ENCODE assay signal across 31 cellular contexts in the genomic region with DNA sequence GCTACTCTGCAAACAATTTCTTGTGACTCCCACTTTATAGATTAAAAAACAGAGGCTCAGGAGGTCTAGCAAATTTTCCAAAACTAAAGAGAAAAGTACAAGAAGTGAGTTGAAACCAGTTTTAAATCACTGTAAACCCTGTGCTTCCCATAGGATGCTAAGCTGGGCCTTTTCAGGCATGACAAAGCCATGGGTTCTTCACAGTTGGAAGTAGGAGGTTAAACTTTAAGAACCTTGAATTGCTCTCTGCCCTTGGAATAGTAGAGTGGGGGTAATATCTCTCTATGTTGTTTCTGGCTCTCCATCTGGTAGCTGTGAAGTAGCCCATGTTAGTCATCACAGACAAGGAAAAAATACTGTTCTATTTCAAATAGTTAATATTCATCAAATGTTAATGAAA.
"Had no signal": no experiment of that assay in that cellular context is flagged by ENCODE, and none has a peak within 500 bp of the region (broad histone marks: within the 10 kb centered on the region; RNA-seq: fewer than 3 reads in every experiment).

No MANE protein-coding gene starts in this region.

- H3K9me3 Mint-ChIP-seq: activated CD4-positive, alpha-beta memory T cell treated with anti-CD3 and anti-CD28 coated beads for 36 hours; activated naive CD4-positive, alpha-beta T cell treated with anti-CD3 and anti-CD28 coated beads, Interleukin-2, amount 10 ng/mL, durations not matched to agents 7 days and 5 days; brain had no signal

- ATAC-seq: activated CD4-positive, alpha-beta T cell treated with anti-CD3 and anti-CD28 coated beads for 36 hours; activated CD8-positive, alpha-beta memory T cell treated with anti-CD3 and anti-CD28 coated beads, Interleukin-2, amount 10 ng/mL, durations not matched to agents 7 days and 5 days; activated CD8-positive, alpha-beta T cell treated with anti-CD3 and anti-CD28 coated beads, Interleukin-2, amount 10 ng/mL, durations not matched to agents 7 days and 5 days; activated naive CD4-positive, alpha-beta T cell treated with anti-CD3 and anti-CD28 coated beads, Interleukin-2, amount 50 U/mL, for 72 hours; esophagus mucosa; T-helper 17 cell had no signal

- H3K27me3 Mint-ChIP-seq: activated CD4-positive, alpha-beta memory T cell treated with anti-CD3 and anti-CD28 coated beads for 36 hours; activated CD4-positive, alpha-beta T cell treated with anti-CD3 and anti-CD28 coated beads for 36 hours; activated CD4-positive, alpha-beta T cell treated with anti-CD3 and anti-CD28 coated beads, Interleukin-2, amount 10 ng/mL, durations not matched to agents 24 days and 14 days; activated CD8-positive, alpha-beta memory T cell treated with anti-CD3 and anti-CD28 coated beads, Interleukin-2, amount 10 ng/mL, durations not matched to agents 7 days and 5 days; activated naive CD4-positive, alpha-beta T cell treated with anti-CD3 and anti-CD28 coated beads, Interleukin-2, amount 10 ng/mL, durations not matched to agents 7 days and 5 days; activated naive CD8-positive, alpha-beta T cell treated with anti-CD3 and anti-CD28 coated beads, Interleukin-2, amount 10 ng/mL, durations not matched to agents 7 days and 5 days; brain; T-helper 17 cell had no signal

- H3K4me1 ChIP-seq: ascending aorta, breast epithelium, colonic mucosa had no signal

- H3K4me3 Mint-ChIP-seq: activated CD4-positive, alpha-beta memory T cell treated with anti-CD3 and anti-CD28 coated beads for 36 hours; activated CD4-positive, alpha-beta T cell treated with anti-CD3 and anti-CD28 coated beads for 36 hours; activated CD4-positive, alpha-beta T cell treated with anti-CD3 and anti-CD28 coated beads, Interleukin-2, amount 10 ng/mL, durations not matched to agents 24 days and 14 days; activated CD8-positive, alpha-beta memory T cell treated with anti-CD3 and anti-CD28 coated beads, Interleukin-2, amount 10 ng/mL, durations not matched to agents 7 days and 5 days; activated CD8-positive, alpha-beta T cell treated with anti-CD3 and anti-CD28 coated beads, Interleukin-2, amount 10 ng/mL, durations not matched to agents 7 days and 5 days; activated naive CD4-positive, alpha-beta T cell treated with anti-CD3 and anti-CD28 coated beads, Interleukin-2, amount 10 ng/mL, durations not matched to agents 7 days and 5 days; activated naive CD8-positive, alpha-beta T cell treated with anti-CD3 and anti-CD28 coated beads, Interleukin-2, amount 10 ng/mL, durations not matched to agents 7 days and 5 days; brain; T-helper 17 cell; T-helper 2 cell treated with Interferon-gamma antibody and Interleukin-4, amounts not matched to agents 5 μg/mL and 100 μg/mL, for 36 hours had no signal

- H3K4me3 ChIP-seq: ascending aorta, breast epithelium, cardiac muscle cell, colonic mucosa had no signal

- H3K9me3 ChIP-seq: ascending aorta, breast epithelium, colonic mucosa had no signal

- H3K27ac Mint-ChIP-seq: activated CD4-positive, alpha-beta memory T cell treated with anti-CD3 and anti-CD28 coated beads for 36 hours; activated CD4-positive, alpha-beta T cell treated with anti-CD3 and anti-CD28 coated beads for 36 hours; activated CD4-positive, alpha-beta T cell treated with anti-CD3 and anti-CD28 coated beads, Interleukin-2, amount 10 ng/mL, durations not matched to agents 24 days and 14 days; activated CD8-positive, alpha-beta memory T cell treated with anti-CD3 and anti-CD28 coated beads, Interleukin-2, amount 10 ng/mL, durations not matched to agents 7 days and 5 days; activated CD8-positive, alpha-beta T cell treated with anti-CD3 and anti-CD28 coated beads, Interleukin-2, amount 10 ng/mL, durations not matched to agents 7 days and 5 days; activated naive CD4-positive, alpha-beta T cell treated with anti-CD3 and anti-CD28 coated beads, Interleukin-2, amount 10 ng/mL, durations not matched to agents 7 days and 5 days; activated naive CD4-positive, alpha-beta T cell treated with anti-CD3 and anti-CD28 coated beads, Interleukin-2, amount 50 U/mL, for 72 hours; activated naive CD8-positive, alpha-beta T cell treated with anti-CD3 and anti-CD28 coated beads, Interleukin-2, amount 10 ng/mL, durations not matched to agents 7 days and 5 days; brain; T-helper 17 cell; T-helper 2 cell treated with Interferon-gamma antibody and Interleukin-4, amounts not matched to agents 5 μg/mL and 100 μg/mL, for 36 hours had no signal

- H3K36me3 ChIP-seq: ascending aorta, breast epithelium, cardiac muscle cell, colonic mucosa, WERI-Rb-1 had no signal

- DNase-seq: activated CD4-positive, alpha-beta memory T cell treated with anti-CD3 and anti-CD28 coated beads for 36 hours; activated CD4-positive, alpha-beta T cell treated with anti-CD3 and anti-CD28 coated beads for 36 hours; activated CD4-positive, alpha-beta T cell treated with anti-CD3 and anti-CD28 coated beads, Interleukin-2, amount 10 ng/mL, durations not matched to agents 24 days and 14 days; activated CD4-positive, CD25-positive, alpha-beta regulatory T cell; activated CD4-positive, CD25-positive, alpha-beta regulatory T cell treated with anti-CD3 and anti-CD28 coated beads, Interleukin-2, amount 50 U/mL, for 72 hours; activated CD8-positive, alpha-beta memory T cell treated with anti-CD3 and anti-CD28 coated beads, Interleukin-2, amount 10 ng/mL, durations not matched to agents 7 days and 5 days; activated CD8-positive, alpha-beta memory T cell treated with anti-CD3 and anti-CD28 coated beads, Interleukin-2, amount 50 U/mL, for 4 hours; activated CD8-positive, alpha-beta T cell treated with anti-CD3 and anti-CD28 coated beads, Interleukin-2, amount 10 ng/mL, durations not matched to agents 7 days and 5 days; activated gamma-delta T cell; activated naive CD4-positive, alpha-beta T cell; activated naive CD4-positive, alpha-beta T cell treated with anti-CD3 and anti-CD28 coated beads, Interleukin-2, amount 10 ng/mL, durations not matched to agents 7 days and 5 days; activated naive CD8-positive, alpha-beta T cell treated with anti-CD3 and anti-CD28 coated beads, Interleukin-2, amount 10 ng/mL, durations not matched to agents 7 days and 5 days; activated T-cell treated with anti-CD3 and anti-CD28 coated beads, Interleukin-2, amount 50 U/mL, for 1 hour; activated T-cell treated with anti-CD3 and anti-CD28 coated beads, Interleukin-2, amount 50 U/mL, for 48 hours; central memory CD4-positive, alpha-beta T cell; cerebellar nuclear complex; colonic mucosa; effector CD8-positive, alpha-beta T cell; foreskin fibroblast; head of caudate nucleus; T-helper 1 cell; T-helper 17 cell; T1000; WERI-Rb-1 had no signal

- H3K4me1 Mint-ChIP-seq: activated CD4-positive, alpha-beta T cell treated with anti-CD3 and anti-CD28 coated beads, Interleukin-2, amount 10 ng/mL, durations not matched to agents 24 days and 14 days; activated CD8-positive, alpha-beta memory T cell treated with anti-CD3 and anti-CD28 coated beads, Interleukin-2, amount 10 ng/mL, durations not matched to agents 7 days and 5 days; activated naive CD4-positive, alpha-beta T cell treated with anti-CD3 and anti-CD28 coated beads, Interleukin-2, amount 10 ng/mL, durations not matched to agents 7 days and 5 days; activated naive CD8-positive, alpha-beta T cell treated with anti-CD3 and anti-CD28 coated beads, Interleukin-2, amount 10 ng/mL, durations not matched to agents 7 days and 5 days; brain; T-helper 17 cell had no signal

- H3K36me3 Mint-ChIP-seq: activated CD4-positive, alpha-beta memory T cell treated with anti-CD3 and anti-CD28 coated beads for 36 hours; activated naive CD4-positive, alpha-beta T cell treated with anti-CD3 and anti-CD28 coated beads, Interleukin-2, amount 10 ng/mL, durations not matched to agents 7 days and 5 days; brain had no signal

- H3K27me3 ChIP-seq: ascending aorta, breast epithelium, cardiac muscle cell, colonic mucosa had no signal
